In genomic region chr18:79756826-79757225, GRCh38 we compare ENCODE assay signal across 26 cellular contexts. TPM values are rescaled to one million over a fixed set of nuclear protein-coding genes. Genes with fewer than 3 reads are reported as not detected.
"Had no signal": no experiment of that assay in that cellular context is flagged by ENCODE, and none has a peak within 500 bp of the region (broad histone marks: within the 10 kb centered on the region; RNA-seq: fewer than 3 reads in every experiment).

No MANE protein-coding gene starts in this region.

- H3K4me1 Mint-ChIP-seq: activated naive CD4-positive, alpha-beta T cell treated with anti-CD3 and anti-CD28 coated beads, Interleukin-2, amount 50 U/mL, for 24 hours had no signal

- ATAC-seq: activated T-cell treated with anti-CD3 and anti-CD28 coated beads, Interleukin-2, amount 50 U/mL, for 72 hours; body of pancreas; Panc1; SK-N-SH treated with all-trans-retinoic acid at 6 μM for 48 hours had no signal

- H3K4me3 Mint-ChIP-seq: activated naive CD4-positive, alpha-beta T cell treated with anti-CD3 and anti-CD28 coated beads, Interleukin-2, amount 50 U/mL, for 24 hours; activated T-cell treated with anti-CD3 and anti-CD28 coated beads, Interleukin-2, amount 50 U/mL, for 72 hours had no signal

- H3K4me3 ChIP-seq: ascending aorta, body of pancreas, SJCRH30 had no signal

- H3K27me3 ChIP-seq: ascending aorta, body of pancreas, SJCRH30 had no signal

- H3K27ac Mint-ChIP-seq: activated naive CD4-positive, alpha-beta T cell treated with anti-CD3 and anti-CD28 coated beads, Interleukin-2, amount 50 U/mL, for 24 hours; activated T-cell treated with anti-CD3 and anti-CD28 coated beads, Interleukin-2, amount 50 U/mL, for 72 hours; activated T-helper 2 cell treated with anti-CD3 and anti-CD28 coated beads, Interferon-gamma antibody, Interleukin-2, Interleukin-4, amounts not matched to agents 10 μg/mL and 5 μg/mL and 100 μg/mL, durations not matched to agents 14 hours and 24 hours and 36 hours had no signal

- H3K36me3 ChIP-seq: SJCRH30 had no signal

- H3K27ac ChIP-seq: ascending aorta, body of pancreas, SJCRH30 had no signal

- H3K9me3 ChIP-seq: SJCRH30 had no signal

- DNase-seq: activated CD4-positive, alpha-beta T cell treated with anti-CD3 and anti-CD28 coated beads for 48 hours; activated CD4-positive, alpha-beta T cell treated with anti-CD3 and anti-CD28 coated beads, Interleukin-2, amount 50 U/mL, for 48 hours; activated naive CD4-positive, alpha-beta T cell; activated T-cell treated with anti-CD3 and anti-CD28 coated beads, Interleukin-2, amount 50 U/mL, for 72 hours; Kasumi-1; KBM-7; NCI-H1105 treated with DMSO at 0.1 percent for 48 hours; NCI-H1436 treated with DMSO at 0.1 percent for 48 hours; NCI-H187; NCI-H2081; NCI-H510A treated with DMSO at 0.1 percent for 48 hours; NCI-H69; NK-92 treated with Interleukin-12 subunit alpha and Interleukin-12 subunit beta, amount 100 ng/mL, for 24 hours; OCI-M1; Right ventricle myocardium superior; RPMI8226; SJCRH30; SW 1271 had no signal

- FAIRE-seq: bronchial epithelial cell had no signal

- H3K4me1 ChIP-seq: ascending aorta, body of pancreas, SJCRH30 had no signal

- H3K27me3 Mint-ChIP-seq: activated naive CD4-positive, alpha-beta T cell treated with anti-CD3 and anti-CD28 coated beads, Interleukin-2, amount 50 U/mL, for 24 hours had no signal

RNA-seq across cellular contexts. Expression of gene KCNG2, which starts 40.9 kb away (rescaled TPM):
- total RNA-seq: activated T-cell treated with anti-CD3 and anti-CD28 coated beads, Interleukin-2, amount 50 U/mL, for 72 hours; activated T-helper 2 cell treated with anti-CD3 and anti-CD28 coated beads, Interferon-gamma antibody, Interleukin-2, Interleukin-4, amounts not matched to agents 10 μg/mL and 5 μg/mL and 100 μg/mL, durations not matched to agents 14 hours and 24 hours and 36 hours; ascending aorta; body of pancreas; bronchial epithelial cell; Right ventricle myocardium superior; SJCRH30; T-helper 1 cell treated with Interleukin-12 subunit alpha and Interleukin-12 subunit beta and Interleukin-4 antibody, amounts not matched to agents 30 ng/mL and 1 ng/mL, for 36 hours had no signal
